Comparison of ENCODE assay signal across 8 cellular contexts in the genomic region with DNA sequence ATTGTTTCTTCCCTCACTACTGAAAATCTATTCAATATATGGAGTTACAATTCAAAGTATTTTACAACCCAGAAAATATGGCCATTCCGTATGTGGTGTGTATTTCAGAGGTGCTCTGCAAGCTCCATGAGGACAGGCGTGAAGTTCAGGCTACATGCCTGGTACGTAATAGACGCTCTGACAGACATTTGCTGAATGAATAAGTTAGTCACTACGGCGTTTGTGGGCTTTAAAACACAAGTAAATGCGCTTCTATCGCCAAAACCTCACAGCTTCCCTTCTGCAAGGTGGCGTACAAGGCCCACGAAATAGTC. TPM values are rescaled to one million over a fixed set of nuclear protein-coding genes. Genes with fewer than 3 reads are reported as not detected.
DNase-seq lines count a peak whose midpoint lies in the region; ATAC-seq and TF ChIP-seq lines count a peak whose summit lies in the region.

No MANE protein-coding gene starts in this region.

- peak overlapping the region; percentile 93 to 96 for H3K27ac ChIP-seq in ascending aorta
- H3K27ac ChIP-seq in liver (ENCODE audit: low read depth in 1 of 2, low read length in 2 of 2) = peak overlapping the region; percentile 88 to 97
- H3K27ac ChIP-seq in thyroid gland = peak overlapping the region; percentile 50 to 97 (median 70)

- H3K4me1 ChIP-seq in ascending aorta = peaks cover 0 to 11% of the 10 kb centered on the region in 2 donors
- H3K4me1 ChIP-seq in liver (ENCODE audit: control insufficient read depth in 4 of 4, insufficient read depth in 4 of 4, low read length in 3 of 4) = peaks cover 3 to 22% (median 8%) of the 10 kb centered on the region in 4 donors
- peaks cover 14 to 28% of the 10 kb centered on the region in 2 donors for H3K4me1 ChIP-seq in thyroid gland

- H3K36me3 ChIP-seq in ascending aorta (peaks cover 0 to 6% of the 10 kb centered on the region in 2 donors), liver (ENCODE audit: control insufficient read depth in 4 of 4, insufficient read depth in 3 of 4, low read depth in 1 of 4, low read length in 3 of 4) (peaks cover 0 to 11% (median 4%) of the 10 kb centered on the region in 4 donors), thyroid gland (peaks cover 0 to 8% of the 10 kb centered on the region in 2 donors)

- H3K9me3 ChIP-seq in ascending aorta = no peaks in the 10 kb centered on the region
- H3K9me3 ChIP-seq in liver (ENCODE audit: control insufficient read depth in 4 of 4, low read length in 3 of 4) = no peaks in the 10 kb centered on the region
- H3K9me3 ChIP-seq in thyroid gland = no peaks in the 10 kb centered on the region

- peaks cover 51% of the 10 kb centered on the region for H3K4me1 Mint-ChIP-seq in activated CD4-positive, alpha-beta T cell treated with anti-CD3 and anti-CD28 coated beads, Interleukin-2, amount 10 ng/mL, durations not matched to agents 7 days and 5 days

- H3K36me3 Mint-ChIP-seq in activated CD4-positive, alpha-beta T cell treated with anti-CD3 and anti-CD28 coated beads, Interleukin-2, amount 10 ng/mL, durations not matched to agents 7 days and 5 days (ENCODE audit: low read depth) = peaks cover 29% of the 10 kb centered on the region

- no peaks in the 10 kb centered on the region for H3K9me3 Mint-ChIP-seq in activated CD4-positive, alpha-beta T cell treated with anti-CD3 and anti-CD28 coated beads, Interleukin-2, amount 10 ng/mL, durations not matched to agents 7 days and 5 days

- H3K4me3 ChIP-seq in ascending aorta (peak overlapping the region; percentile 70 to 92), liver (ENCODE audit: low read depth in 1 of 3, low read length in 3 of 3) (peak overlapping the region; percentile 53 to 99 (median 74)), thyroid gland (replicated peaks in 1 of 3) (peak overlapping the region in 1 of 3 donors; percentile 84)

- TF ChIP-seq POLR2A in thyroid gland (IDR thresholded peaks at IDR 0.05) = no peak

- 6% methylated on average over 10 of the region's 10 CpGs for WGBS in liver
- 10 to 14% methylated on average over 10 of the region's 10 CpGs for WGBS in thyroid gland, 2 donors

- peak overlapping the region; percentile 95 for H3K4me3 Mint-ChIP-seq in activated CD4-positive, alpha-beta T cell treated with anti-CD3 and anti-CD28 coated beads, Interleukin-2, amount 10 ng/mL, durations not matched to agents 7 days and 5 days

- peak overlapping the region; percentile 74 to 89 for H3K9ac ChIP-seq in liver (ENCODE audit: low read depth in 1 of 2, low read length in 2 of 2)

- no peak for DNase-seq in activated CD4-positive, alpha-beta T cell treated with anti-CD3 and anti-CD28 coated beads, Interleukin-2, amount 10 ng/mL, durations not matched to agents 7 days and 5 days
- no peak for DNase-seq in activated CD4-positive, alpha-beta T cell treated with anti-CD3 and anti-CD28 coated beads, Interleukin-2, amount 50 U/mL, for 48 hours
- no peak for DNase-seq in ascending aorta (ENCODE audit: low spot score in 2 of 2)
- no peak for DNase-seq in thyroid gland
- no peak for DNase-seq in stimulated activated CD4-positive, alpha-beta T cell treated with anti-CD3 and anti-CD28 coated beads, Interleukin-1b, Interleukin-23, amount 100 ng/mL, for 48 hours
- DNase-seq in dermis blood vessel endothelial cell = no peak

- TF ChIP-seq RAD21 in liver (IDR thresholded peaks at IDR 0.05) = no peak

- CTCF ChIA-PET in activated CD4-positive, alpha-beta T cell treated with anti-CD3 and anti-CD28 coated beads, Interleukin-2, amount 10 ng/mL, durations not matched to agents 7 days and 5 days (lab: Charles Lee) = interaction anchor here (0.8 to 4.2 kb wide), 16 partner anchors 9 to 465 kb away, joined by 3 to 28 read pairs (median 4); a partner anchor contains a TSS

- H3K27ac Mint-ChIP-seq in activated CD4-positive, alpha-beta T cell treated with anti-CD3 and anti-CD28 coated beads, Interleukin-2, amount 10 ng/mL, durations not matched to agents 7 days and 5 days = peak overlapping the region; percentile 98

- H3K27me3 Mint-ChIP-seq in activated CD4-positive, alpha-beta T cell treated with anti-CD3 and anti-CD28 coated beads, Interleukin-2, amount 10 ng/mL, durations not matched to agents 7 days and 5 days = no peaks in the 10 kb centered on the region

- H3K27me3 ChIP-seq in ascending aorta (no peaks in the 10 kb centered on the region), liver (ENCODE audit: control insufficient read depth in 4 of 4, insufficient read depth in 4 of 4, low read length in 3 of 4) (no peaks in the 10 kb centered on the region), thyroid gland (no peaks in the 10 kb centered on the region)

- intact Hi-C loops in ascending aorta (cut with DNase I) = loop anchor here (1.0 to 5.0 kb wide), 12 partner anchors 69 to 821 kb away; a partner anchor contains a TSS
- intact Hi-C loops in thyroid gland (cut with DNase I) = loop anchor here (5.0 to 10.0 kb wide), 4 partner anchors 119 to 459 kb away; a partner anchor contains a TSS

- POLR2A ChIA-PET in activated CD4-positive, alpha-beta T cell treated with anti-CD3 and anti-CD28 coated beads, Interleukin-2, amount 10 ng/mL, durations not matched to agents 7 days and 5 days (lab: Charles Lee) = no interaction called here

- TF ChIP-seq CTCF in ascending aorta (IDR thresholded peaks at IDR 0.05) = no peak
- TF ChIP-seq CTCF in liver (IDR thresholded peaks at IDR 0.05; ENCODE audit: low read depth, low read length, missing input control) = no peak
- no peak for TF ChIP-seq CTCF in thyroid gland (IDR thresholded peaks at IDR 0.05)

- no peak for ATAC-seq in HG03159 (IDR thresholded peaks at IDR 0.05; ENCODE audit: unreplicated experiment)

TF ChIP-seq in liver, 16 proteins besides CTCF, POLR2A, EP300 and RAD21:
- TF ChIP-seq JUND (IDR thresholded peaks at IDR 0.05) = no peak
- TF ChIP-seq NR2F2 (IDR thresholded peaks at IDR 0.05) = peak; percentile 47

RNA-seq across cellular contexts. Expression of a gene that starts 0.7 kb away (rescaled TPM):
- total RNA-seq in activated CD4-positive, alpha-beta T cell treated with anti-CD3 and anti-CD28 coated beads, Interleukin-2, amount 10 ng/mL, durations not matched to agents 7 days and 5 days = 10 to 100 TPM; 58.0 to 66.0 TPM
- total RNA-seq in ascending aorta = 7.2 TPM
- total RNA-seq in liver = 10 to 100 TPM; 12.4 to 13.6 TPM
- polyA plus RNA-seq in liver = 1 to 10 TPM; 4.4 to 5.3 TPM
- 10 to 100 TPM; 23.3 to 65.0 (median 31.2) TPM for total RNA-seq in thyroid gland
- 23.1 and 31.7 TPM in 2 replicates for total RNA-seq in dermis blood vessel endothelial cell
